9 cellular contexts compared by ENCODE assay signal in the genomic region with DNA sequence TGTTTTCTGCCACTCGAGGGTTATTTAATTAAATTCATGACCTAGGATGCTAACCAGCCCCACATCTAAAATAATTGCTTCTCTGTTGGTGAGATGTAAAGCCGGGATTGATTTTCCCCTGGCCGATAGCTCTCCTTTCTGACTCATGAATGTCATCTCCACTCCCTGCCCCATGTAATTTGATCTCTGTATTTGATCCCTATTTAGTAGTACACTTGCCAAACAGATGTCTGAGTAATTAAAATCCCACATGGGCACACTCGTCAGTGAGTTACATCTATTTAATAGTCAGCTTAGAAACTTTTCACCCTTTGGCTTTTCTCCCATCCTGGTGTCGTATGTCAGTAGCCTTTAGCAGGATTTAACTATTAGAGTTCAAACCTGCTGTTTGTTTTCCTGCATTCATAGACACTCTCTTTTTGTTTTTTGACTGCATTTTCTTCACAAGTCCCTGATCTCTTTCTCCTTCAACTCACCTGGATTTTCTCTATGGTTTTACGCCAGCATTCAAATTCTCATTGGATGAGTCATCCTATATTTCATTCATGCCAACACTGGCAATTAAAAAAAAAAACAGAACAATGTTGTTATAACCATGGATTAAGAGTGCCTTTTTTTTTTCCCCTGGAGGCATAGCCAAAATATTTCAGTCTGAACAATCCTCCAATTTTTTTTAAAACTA.
DNase-seq lines count a peak whose midpoint lies in the region; ATAC-seq and TF ChIP-seq lines count a peak whose summit lies in the region.
"Had no signal": no experiment of that assay in that cellular context is flagged by ENCODE, and none has a peak within 500 bp of the region (broad histone marks: within the 10 kb centered on the region; RNA-seq: fewer than 3 reads in every experiment).

No MANE protein-coding gene starts in this region.

- TF ChIP-seq POLR2A in breast epithelium (IDR thresholded peaks at IDR 0.05), result no peak

- H3K27ac Mint-ChIP-seq in activated T-helper 2 cell treated with anti-CD3 and anti-CD28 coated beads, Interferon-gamma antibody, Interleukin-2, Interleukin-4, amounts not matched to agents 10 μg/mL and 5 μg/mL and 100 μg/mL, durations not matched to agents 14 hours and 24 hours and 36 hours, result no peak overlapping the region
- H3K27ac Mint-ChIP-seq: activated naive CD4-positive, alpha-beta T cell treated with anti-CD3 and anti-CD28 coated beads, Interleukin-2, amount 50 U/mL, for 24 hours had no signal

- ATAC-seq in HG03025 (IDR thresholded peaks at IDR 0.05; ENCODE audit: low FRiP score, unreplicated experiment), result no peak
- ATAC-seq in HG03460 (IDR thresholded peaks at IDR 0.05; ENCODE audit: unreplicated experiment), result no peak

- H3K4me1 Mint-ChIP-seq in activated T-helper 2 cell treated with anti-CD3 and anti-CD28 coated beads, Interferon-gamma antibody, Interleukin-2, Interleukin-4, amounts not matched to agents 10 μg/mL and 5 μg/mL and 100 μg/mL, durations not matched to agents 14 hours and 24 hours and 36 hours (ENCODE audit: low read depth), result peaks cover 9% of the 10 kb centered on the region
- H3K4me1 Mint-ChIP-seq: activated naive CD4-positive, alpha-beta T cell treated with anti-CD3 and anti-CD28 coated beads, Interleukin-2, amount 50 U/mL, for 24 hours had no signal

- H3K9me3 ChIP-seq in breast epithelium (no peaks in the 10 kb centered on the region), parathyroid adenoma (ENCODE audit: control insufficient read depth, low read length) (no peaks in the 10 kb centered on the region)

- H3K36me3 ChIP-seq in breast epithelium (no peaks in the 10 kb centered on the region), parathyroid adenoma (ENCODE audit: control insufficient read depth, insufficient read depth, low read length) (no peaks in the 10 kb centered on the region)

- no peak overlapping the region for H3K4me3 Mint-ChIP-seq in activated T-helper 2 cell treated with anti-CD3 and anti-CD28 coated beads, Interferon-gamma antibody, Interleukin-2, Interleukin-4, amounts not matched to agents 10 μg/mL and 5 μg/mL and 100 μg/mL, durations not matched to agents 14 hours and 24 hours and 36 hours (ENCODE audit: low read depth)
- H3K4me3 Mint-ChIP-seq: activated naive CD4-positive, alpha-beta T cell treated with anti-CD3 and anti-CD28 coated beads, Interleukin-2, amount 50 U/mL, for 24 hours had no signal

- TF ChIP-seq CTCF in breast epithelium (IDR thresholded peaks at IDR 0.05) (no peak), parathyroid adenoma (IDR thresholded peaks at IDR 0.05) (no peak)

- peaks cover 29% of the 10 kb centered on the region for H3K27me3 Mint-ChIP-seq in activated T-helper 2 cell treated with anti-CD3 and anti-CD28 coated beads, Interferon-gamma antibody, Interleukin-2, Interleukin-4, amounts not matched to agents 10 μg/mL and 5 μg/mL and 100 μg/mL, durations not matched to agents 14 hours and 24 hours and 36 hours (ENCODE audit: low read depth)

- DNase-seq in ELR (ENCODE audit: low read depth) (peak; percentile 90), NCI-H2171 (lab: John Stamatoyannopoulos, UW) (peak; percentile 73), breast epithelium (ENCODE audit: low spot score in 2 of 2) (no peak), HUDEP-2 (lab: John Stamatoyannopoulos, UW; ENCODE audit: unreplicated experiment in 76 of 76) (no peak)
- no peak for DNase-seq in activated T-helper 2 cell treated with anti-CD3 and anti-CD28 coated beads, Interferon-gamma antibody, Interleukin-2, Interleukin-4, amounts not matched to agents 10 μg/mL and 5 μg/mL and 100 μg/mL, durations not matched to agents 14 hours and 24 hours and 36 hours (ENCODE audit: low spot score)

- H3K27me3 ChIP-seq in breast epithelium, result no peaks in the 10 kb centered on the region
- no peaks in the 10 kb centered on the region for H3K27me3 ChIP-seq in parathyroid adenoma (ENCODE audit: control insufficient read depth, insufficient read depth, low read length)

- intact Hi-C loops in breast epithelium (cut with DNase I; ENCODE audit: low total_unique reads), result no loop called here
- intact Hi-C loops in activated T-helper 2 cell treated with anti-CD3 and anti-CD28 coated beads, Interferon-gamma antibody, Interleukin-2, Interleukin-4, amounts not matched to agents 10 μg/mL and 5 μg/mL and 100 μg/mL, durations not matched to agents 14 hours and 24 hours and 36 hours (cut with micrococcal nuclease), result no loop called here

- no peaks in the 10 kb centered on the region for H3K9me3 Mint-ChIP-seq in activated T-helper 2 cell treated with anti-CD3 and anti-CD28 coated beads, Interferon-gamma antibody, Interleukin-2, Interleukin-4, amounts not matched to agents 10 μg/mL and 5 μg/mL and 100 μg/mL, durations not matched to agents 14 hours and 24 hours and 36 hours
- H3K9me3 Mint-ChIP-seq: activated naive CD4-positive, alpha-beta T cell treated with anti-CD3 and anti-CD28 coated beads, Interleukin-2, amount 50 U/mL, for 24 hours had no signal

- H3K79me2 ChIP-seq in parathyroid adenoma, result no peaks in the 10 kb centered on the region

- H3K27ac ChIP-seq in breast epithelium (peak overlapping the region; percentile 48 to 50), parathyroid adenoma (no peak overlapping the region)

- H3K36me3 Mint-ChIP-seq in activated T-helper 2 cell treated with anti-CD3 and anti-CD28 coated beads, Interferon-gamma antibody, Interleukin-2, Interleukin-4, amounts not matched to agents 10 μg/mL and 5 μg/mL and 100 μg/mL, durations not matched to agents 14 hours and 24 hours and 36 hours (ENCODE audit: low read depth), result no peaks in the 10 kb centered on the region
- H3K36me3 Mint-ChIP-seq: activated naive CD4-positive, alpha-beta T cell treated with anti-CD3 and anti-CD28 coated beads, Interleukin-2, amount 50 U/mL, for 24 hours had no signal

- H3K4me2 ChIP-seq in parathyroid adenoma (ENCODE audit: low read length), result peak overlapping the region; percentile 46

- no peak overlapping the region for H3K9ac ChIP-seq in parathyroid adenoma

- H3K4me1 ChIP-seq in breast epithelium, result peaks cover 0 to 7% of the 10 kb centered on the region in 2 donors
- H3K4me1 ChIP-seq in parathyroid adenoma, result no peaks in the 10 kb centered on the region

- H3K4me3 ChIP-seq in breast epithelium (no peak overlapping the region), parathyroid adenoma (ENCODE audit: low read depth, low read length) (no peak overlapping the region)

- no peak overlapping the region for H2AFZ ChIP-seq in parathyroid adenoma

Comparison
In these comparisons a context has a peak if more than half of its experiments do, and no peak if none do; other contexts are left out.
1. DNase-seq: peak in ELR (single experiment) and NCI-H2171 (single experiment); none in breast epithelium (0 of 2), HUDEP-2 (0 of 76) and activated T-helper 2 cell treated with anti-CD3 and anti-CD28 coated beads, Interferon-gamma antibody, Interleukin-2, Interleukin-4, amounts not matched to agents 10 μg/mL and 5 μg/mL and 100 μg/mL, durations not matched to agents 14 hours and 24 hours and 36 hours (single experiment).